In genomic region chr16:79770244-79771064, GRCh38 we compare ENCODE assay signal across 8 cellular contexts.
A peak's percentile ranks its signal among the peaks of the same experiment; 100 is the strongest.
DNase-seq lines count a peak whose midpoint lies in the region; ATAC-seq lines count a peak whose summit lies in the region.

No MANE protein-coding gene starts in this region.

- H3K79me1 ChIP-seq in neuronal stem cell (ENCODE audit: low read depth, low read length), result no peaks in the 10 kb centered on the region

- H3K27ac ChIP-seq in SJSA1 (peak overlapping the region; percentile 25; the same call in 1 of the 2 replicates), neuronal stem cell (replicated peaks; ENCODE audit: low read length) (peak overlapping the region; percentile 57), subcutaneous abdominal adipose tissue (ENCODE audit: low read depth, low read length) (peak overlapping the region; percentile 49)

- H3K27ac Mint-ChIP-seq in activated naive CD4-positive, alpha-beta T cell treated with anti-CD3 and anti-CD28 coated beads, Interleukin-2, amount 50 U/mL, for 24 hours, result no peak overlapping the region

- H4K91ac ChIP-seq in neuronal stem cell (ENCODE audit: low read depth, low read length, poor library complexity), result peak overlapping the region; percentile 85

- ATAC-seq in GM21576 (IDR thresholded peaks at IDR 0.05; ENCODE audit: unreplicated experiment), result peak; percentile 99

- DNase-seq in DMS 273 (lab: John Stamatoyannopoulos, UW; ENCODE audit: unreplicated experiment) (peak; percentile 93), SJSA1 (ENCODE audit: low read depth in 1 of 2, low spot score in 2 of 2) (peak; percentile 89 to 92), germinal center (ENCODE audit: low spot score) (peak; percentile 91), neuronal stem cell (ENCODE audit: low spot score) (peak; percentile 84)
- peak; percentile 75 for DNase-seq in Jurkat, Clone E6-1 (ENCODE audit: low read depth, low spot score)

- H3K4me2 ChIP-seq in neuronal stem cell (ENCODE audit: insufficient read depth, low read length, poor library complexity, severe bottlenecking), result peak overlapping the region; percentile 68

- H3K9me3 ChIP-seq in SJSA1 (replicated peaks), result no peaks in the 10 kb centered on the region
- no peaks in the 10 kb centered on the region for H3K9me3 ChIP-seq in neuronal stem cell (replicated peaks in 1 of 2; ENCODE audit: control insufficient read depth in 2 of 2, insufficient read depth in 1 of 2, low read depth in 1 of 2, low read length in 2 of 2)
- H3K9me3 ChIP-seq in subcutaneous abdominal adipose tissue (ENCODE audit: control insufficient read depth in 5 of 5, low read length in 5 of 5), result no peaks in the 10 kb centered on the region

- H2BK120ac ChIP-seq in neuronal stem cell (ENCODE audit: low read depth, low read length), result no peak overlapping the region

- no peak overlapping the region for H2BK15ac ChIP-seq in neuronal stem cell (ENCODE audit: low read length)

- peak overlapping the region; percentile 90 for H3K18ac ChIP-seq in neuronal stem cell (ENCODE audit: low read length)

- H3K9ac ChIP-seq in neuronal stem cell (ENCODE audit: low read depth, low read length, poor library complexity), result peak overlapping the region; percentile 89
- H3K9ac ChIP-seq in subcutaneous abdominal adipose tissue (ENCODE audit: low read length in 5 of 5), result peak overlapping the region in 4 of 5 donors; percentile 69 to 83 (median 76)

- peak overlapping the region; percentile 83 for H4K8ac ChIP-seq in neuronal stem cell (ENCODE audit: low read depth, low read length)

- H3K4me1 Mint-ChIP-seq in activated naive CD4-positive, alpha-beta T cell treated with anti-CD3 and anti-CD28 coated beads, Interleukin-2, amount 50 U/mL, for 24 hours, result peaks cover 11% of the 10 kb centered on the region

- H2BK5ac ChIP-seq in neuronal stem cell (ENCODE audit: low read length), result peak overlapping the region; percentile 59

- peaks cover 17% of the 10 kb centered on the region for H3K27me3 Mint-ChIP-seq in activated naive CD4-positive, alpha-beta T cell treated with anti-CD3 and anti-CD28 coated beads, Interleukin-2, amount 50 U/mL, for 24 hours

- H3K4me1 ChIP-seq in SJSA1 (replicated peaks) (peaks cover 30% of the 10 kb centered on the region), neuronal stem cell (ENCODE audit: control insufficient read depth in 2 of 2, insufficient read depth in 1 of 2, low read depth in 1 of 2, low read length in 2 of 2) (peaks cover 7 to 16% of the 10 kb centered on the region in 2 donors), subcutaneous abdominal adipose tissue (ENCODE audit: control insufficient read depth in 5 of 5, insufficient read depth in 5 of 5, low read length in 5 of 5) (peaks cover 0 to 38% (median 36%) of the 10 kb centered on the region in 5 donors)

- H2AFZ ChIP-seq in neuronal stem cell (ENCODE audit: low read length), result peak overlapping the region; percentile 92

- no peaks in the 10 kb centered on the region for H3K36me3 ChIP-seq in SJSA1
- no peaks in the 10 kb centered on the region for H3K36me3 ChIP-seq in neuronal stem cell (replicated peaks in 1 of 2; ENCODE audit: control insufficient read depth in 2 of 2, insufficient read depth in 2 of 2, low read length in 2 of 2)
- no peaks in the 10 kb centered on the region for H3K36me3 ChIP-seq in subcutaneous abdominal adipose tissue (ENCODE audit: control insufficient read depth in 5 of 5, insufficient read depth in 5 of 5, low read length in 5 of 5)

- no peaks in the 10 kb centered on the region for H3K27me3 ChIP-seq in SJSA1 (replicated peaks)
- H3K27me3 ChIP-seq in neuronal stem cell (ENCODE audit: control insufficient read depth in 3 of 3, insufficient read depth in 3 of 3, low read depth in 1 of 3, low read length in 3 of 3), result peaks cover 0 to 8% (median 0%) of the 10 kb centered on the region in 3 experiments
- H3K27me3 ChIP-seq in subcutaneous abdominal adipose tissue (ENCODE audit: control insufficient read depth in 5 of 5, insufficient read depth in 4 of 5, low read length in 5 of 5), result no peaks in the 10 kb centered on the region

- H3K9me3 Mint-ChIP-seq in activated naive CD4-positive, alpha-beta T cell treated with anti-CD3 and anti-CD28 coated beads, Interleukin-2, amount 50 U/mL, for 24 hours, result no peaks in the 10 kb centered on the region

- no CpG with 5 or more reads among the region's 59 CpGs for WGBS in neuronal stem cell (ENCODE audit: extremely low coverage in 2 of 2, insufficient read length in 2 of 2, insufficient replicate concordance in 1 of 2), 2 donors

- H3K4ac ChIP-seq in neuronal stem cell (ENCODE audit: low read length), result no peak overlapping the region

- peak overlapping the region; percentile 65 for H3K14ac ChIP-seq in neuronal stem cell (ENCODE audit: low read length)

- H2BK12ac ChIP-seq in neuronal stem cell (ENCODE audit: low read length), result no peak overlapping the region

- peak overlapping the region; percentile 62 for H3K4me3 ChIP-seq in Jurkat, Clone E6-1 (ENCODE audit: low read length)
- H3K4me3 ChIP-seq in SJSA1 (peak overlapping the region; percentile 50), neuronal stem cell (ENCODE audit: low read length in 2 of 2) (peak overlapping the region; percentile 72 to 88), subcutaneous abdominal adipose tissue (ENCODE audit: low read depth in 1 of 5, low read length in 5 of 5) (peak overlapping the region; percentile 81 to 92 (median 87))

- H3K36me3 Mint-ChIP-seq in activated naive CD4-positive, alpha-beta T cell treated with anti-CD3 and anti-CD28 coated beads, Interleukin-2, amount 50 U/mL, for 24 hours, result no peaks in the 10 kb centered on the region

- no peak overlapping the region for H2AK5ac ChIP-seq in neuronal stem cell (ENCODE audit: low read depth, low read length)

- H3K4me3 Mint-ChIP-seq in activated naive CD4-positive, alpha-beta T cell treated with anti-CD3 and anti-CD28 coated beads, Interleukin-2, amount 50 U/mL, for 24 hours, result peak overlapping the region; percentile 88

- peak overlapping the region; percentile 32 for H3K23ac ChIP-seq in neuronal stem cell (ENCODE audit: low read depth, low read length, poor library complexity)

Comparison
In these comparisons a context has a peak if more than half of its experiments do, and no peak if none do; other contexts are left out.
1. Peak in every context shown above with its lines: DNase-seq, ATAC-seq, H3K4me3 ChIP-seq and H3K27ac ChIP-seq.